In genomic region chr11:34380696-34381095, GRCh38 we compare ENCODE assay signal across 1 cellular context.
TF ChIP-seq lines count a peak whose summit lies in the region.

No MANE protein-coding gene starts in this region.

TF ChIP-seq in A549, 52 proteins besides CTCF, POLR2A, EP300 and RAD21 (continued from another document):
- TF ChIP-seq JUN (IDR thresholded peaks at IDR 0.05): peak; percentile 39 to 44; a peak in 1 of 5 replicates
- TF ChIP-seq NFE2L2 (conservative IDR thresholded peaks at IDR 0.05; ENCODE audit: low read length): no peak
- 0 out of 3 replicates have a peak, but pooled peaks have one; percentile 33 for TF ChIP-seq BCL3 (IDR thresholded peaks at IDR 0.05)
- peak; percentile 75 for TF ChIP-seq MAX (IDR thresholded peaks at IDR 0.05)
- TF ChIP-seq HES2 (IDR thresholded peaks at IDR 0.05): 0 out of 2 replicates have a peak, but pooled peaks have one; percentile 17
- no peak for TF ChIP-seq CHD4 (IDR thresholded peaks at IDR 0.05; ENCODE audit: borderline replicate concordance)
- TF ChIP-seq FOXS1 (CRISPR knock-in tag; IDR thresholded peaks at IDR 0.05): peak; percentile 53; the same call in 1 of the 2 replicates
- peak; percentile 49 to 73; a peak in 3 of 4 replicates for TF ChIP-seq CEBPB (IDR thresholded peaks at IDR 0.05)
- TF ChIP-seq E2F6 (IDR thresholded peaks at IDR 0.05; ENCODE audit: borderline replicate concordance, low read depth): no peak
- TF ChIP-seq HOXB5 (CRISPR knock-in tag; IDR thresholded peaks at IDR 0.05): no peak
- TF ChIP-seq CBX8 (IDR thresholded peaks at IDR 0.05): no peak
- peak; percentile 9 for TF ChIP-seq ZFP36 (IDR thresholded peaks at IDR 0.05; ENCODE audit: borderline replicate concordance, partially characterized antibody)
- no peak for TF ChIP-seq RARB (CRISPR knock-in tag; IDR thresholded peaks at IDR 0.05)
- TF ChIP-seq ZSCAN20 (CRISPR knock-in tag; IDR thresholded peaks at IDR 0.05): no peak
- TF ChIP-seq RFX5 (IDR thresholded peaks at IDR 0.05): no peak
- no peak for TF ChIP-seq USF2 (IDR thresholded peaks at IDR 0.05)
- TF ChIP-seq ESRRA (IDR thresholded peaks at IDR 0.05; ENCODE audit: borderline replicate concordance, low read length): peak; percentile 11; the same call in 1 of the 2 replicates
- no peak for TF ChIP-seq HOXA7 (CRISPR knock-in tag; IDR thresholded peaks at IDR 0.05)
- no peak for TF ChIP-seq MAZ (IDR thresholded peaks at IDR 0.05; ENCODE audit: borderline replicate concordance, low read depth, low read length)
- no peak for TF ChIP-seq ATOH8 (CRISPR knock-in tag; IDR thresholded peaks at IDR 0.05; ENCODE audit: low read depth)
- peak; percentile 85 for TF ChIP-seq PBX3 (IDR thresholded peaks at IDR 0.05)
- TF ChIP-seq NR3C1 (IDR thresholded peaks at IDR 0.05): no peak
- no peak for TF ChIP-seq NPAS2 (CRISPR knock-in tag; IDR thresholded peaks at IDR 0.05; ENCODE audit: borderline replicate concordance)
- peak; percentile 96 for TF ChIP-seq JUNB (IDR thresholded peaks at IDR 0.05)
- no peak for TF ChIP-seq HMGXB4 (CRISPR knock-in tag; IDR thresholded peaks at IDR 0.05; ENCODE audit: borderline replicate concordance)
- TF ChIP-seq KDM5A (IDR thresholded peaks at IDR 0.05): no peak
- 0 out of 3 replicates have a peak, but pooled peaks have one; percentile 14 for TF ChIP-seq SMC3 (IDR thresholded peaks at IDR 0.05)
- TF ChIP-seq CBX2 (IDR thresholded peaks at IDR 0.05; ENCODE audit: borderline replicate concordance, low read depth): no peak
- peak; percentile 95 for TF ChIP-seq GATA3 (IDR thresholded peaks at IDR 0.05; ENCODE audit: borderline replicate concordance)
- TF ChIP-seq EHMT2 (IDR thresholded peaks at IDR 0.05; ENCODE audit: low read depth): no peak
